ENCODE assay signal across 1 cellular context in the genomic region with DNA sequence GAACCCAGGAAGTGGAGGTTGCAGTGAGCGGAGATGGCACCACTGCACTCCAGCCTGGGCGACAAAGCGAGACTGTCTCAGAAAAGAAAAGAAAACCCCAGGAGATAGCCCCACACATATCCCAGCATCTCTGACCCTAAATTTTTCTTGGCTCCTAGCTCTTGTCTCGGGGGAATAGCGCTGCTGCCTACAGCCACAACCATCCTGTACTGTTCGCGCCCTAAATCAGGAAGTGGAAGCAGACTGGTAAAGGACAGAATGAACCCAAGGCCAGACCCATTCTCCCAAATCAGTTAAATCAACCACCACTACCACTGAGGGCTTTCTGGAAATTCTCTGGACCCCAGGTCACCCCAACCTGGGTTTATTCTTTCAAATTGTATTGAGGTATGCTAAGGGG.
TF ChIP-seq lines count a peak whose summit lies in the region.

No MANE protein-coding gene starts in this region.

TF ChIP-seq in endothelial cell of umbilical vein, 7 proteins besides CTCF, POLR2A, EP300 and RAD21:
- TF ChIP-seq MYC (IDR thresholded peaks at IDR 0.05; ENCODE audit: low read depth, low read length), result no peak
- TF ChIP-seq, protein P1, sequence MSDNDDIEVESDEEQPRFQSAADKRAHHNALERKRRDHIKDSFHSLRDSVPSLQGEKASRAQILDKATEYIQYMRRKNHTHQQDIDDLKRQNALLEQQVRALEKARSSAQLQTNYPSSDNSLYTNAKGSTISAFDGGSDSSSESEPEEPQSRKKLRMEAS (IDR thresholded peaks at IDR 0.05; ENCODE audit: insufficient read depth, insufficient read length), result no peak
